ENCODE assay signal across 8 cellular contexts in genomic region chr12:47882796-47883546, GRCh38. TPM values are rescaled to one million over a fixed set of nuclear protein-coding genes. Genes with fewer than 3 reads are reported as not detected.
DNase-seq lines count a peak whose midpoint lies in the region; ATAC-seq and TF ChIP-seq lines count a peak whose summit lies in the region.

No MANE protein-coding gene starts in this region.

- no peak for TF ChIP-seq EP300 in stomach (IDR thresholded peaks at IDR 0.05)

- H3K36me3 ChIP-seq in left ventricle myocardium inferior (no peaks in the 10 kb centered on the region), Peyer's patch (peaks cover 0 to 23% (median 0%) of the 10 kb centered on the region in 3 donors), colonic mucosa (no peaks in the 10 kb centered on the region), stomach (peaks cover 0 to 12% (median 9%) of the 10 kb centered on the region in 4 donors)

- peaks cover 8% of the 10 kb centered on the region for H3K27me3 ChIP-seq in left ventricle myocardium inferior (ENCODE audit: low read depth)
- no peaks in the 10 kb centered on the region for H3K27me3 ChIP-seq in Peyer's patch
- no peaks in the 10 kb centered on the region for H3K27me3 ChIP-seq in colonic mucosa
- H3K27me3 ChIP-seq in stomach: no peaks in the 10 kb centered on the region

- no peak overlapping the region for H3K4me3 ChIP-seq in left ventricle myocardium inferior
- peak overlapping the region; percentile 11 to 32 (median 30) for H3K4me3 ChIP-seq in Peyer's patch
- H3K4me3 ChIP-seq in colonic mucosa: no peak overlapping the region
- H3K4me3 ChIP-seq in stomach: peak overlapping the region in 1 of 4 donors; percentile 10

- TF ChIP-seq CTCF in left ventricle myocardium inferior (IDR thresholded peaks at IDR 0.05; ENCODE audit: borderline replicate concordance) (no peak), Peyer's patch (IDR thresholded peaks at IDR 0.05) (no peak), colonic mucosa (IDR thresholded peaks at IDR 0.05) (no peak), stomach (IDR thresholded peaks at IDR 0.05) (no peak)

- intact Hi-C loops in Right ventricle myocardium inferior (cut with DNase I): no loop called here
- intact Hi-C loops in left ventricle myocardium inferior (cut with micrococcal nuclease): no loop called here
- intact Hi-C loops in colonic mucosa (cut with DNase I): no loop called here
- intact Hi-C loops in stomach (cut with DNase I; ENCODE audit: low total_unique reads): no loop called here

- no peak for DNase-seq in Right ventricle myocardium inferior (ENCODE audit: missing footprints)
- no peak for DNase-seq in left ventricle myocardium inferior
- DNase-seq in Peyer's patch: peak in 2 of 3 donors; percentile 83 to 88
- DNase-seq in colonic mucosa: peak; percentile 75
- DNase-seq in stomach: peak; percentile 42
- DNase-seq in NOMO-1 treated with DMSO at 0.1 percent for 48 hours (lab: John Stamatoyannopoulos, UW; ENCODE audit: unreplicated experiment): no peak
- DNase-seq in NCI-H82 treated with DMSO at 0.1 percent for 48 hours (lab: John Stamatoyannopoulos, UW; ENCODE audit: unreplicated experiment): no peak

- H3K4me1 ChIP-seq in left ventricle myocardium inferior (peaks cover 9% of the 10 kb centered on the region), Peyer's patch (peaks cover 6 to 50% (median 15%) of the 10 kb centered on the region in 4 donors), colonic mucosa (peaks cover 11% of the 10 kb centered on the region), stomach (peaks cover 12 to 22% (median 18%) of the 10 kb centered on the region in 4 donors)

- peak overlapping the region; percentile 55 to 64 for H3K9ac ChIP-seq in colonic mucosa (ENCODE audit: low read depth in 2 of 2, low read length in 2 of 2)

- ATAC-seq in Right ventricle myocardium inferior (peak; percentile 38), HG02870 (IDR thresholded peaks at IDR 0.05; ENCODE audit: unreplicated experiment) (peak; percentile 64)

- no peaks in the 10 kb centered on the region for H3K9me3 ChIP-seq in left ventricle myocardium inferior (replicated peaks)
- no peaks in the 10 kb centered on the region for H3K9me3 ChIP-seq in Peyer's patch
- no peaks in the 10 kb centered on the region for H3K9me3 ChIP-seq in colonic mucosa
- H3K9me3 ChIP-seq in stomach: no peaks in the 10 kb centered on the region

- 24 to 65% (median 37%) methylated on average over 6 to 16 of the region's 16 CpGs for WGBS in stomach, 5 donors

- no peak overlapping the region for H3K27ac ChIP-seq in left ventricle myocardium inferior (replicated peaks)
- H3K27ac ChIP-seq in Peyer's patch: peak overlapping the region; percentile 14 to 91 (median 74)
- H3K27ac ChIP-seq in colonic mucosa: no peak overlapping the region
- H3K27ac ChIP-seq in stomach: peak overlapping the region in 2 of 5 donors; percentile 3 to 12

- TF ChIP-seq POLR2A in Peyer's patch (IDR thresholded peaks at IDR 0.05) (peak in 1 of 2 donors; percentile 29), stomach (IDR thresholded peaks at IDR 0.05) (no peak)

RNA-seq across cellular contexts. Expression of gene VDR, which starts 21.8 kb away (rescaled TPM):
- 0.35 TPM for total RNA-seq in Right ventricle myocardium inferior
- 0.33 TPM for total RNA-seq in left ventricle myocardium inferior
- total RNA-seq in Peyer's patch: 100 to 1,000 TPM in 3 of 4 donors, 10 to 100 TPM in 1; 75.1 to 193 (median 156) TPM
- total RNA-seq in colonic mucosa: 100 to 1,000 TPM; 124 to 140 TPM
- total RNA-seq in stomach: 10 to 100 TPM in 2 of 5 donors, 1 to 10 TPM in 3; 2.8 to 22.3 (median 8.8) TPM
- polyA plus RNA-seq in stomach: 1 to 10 TPM; 4.0 to 4.9 (median 4.5) TPM

Comparison
In these comparisons a context has a peak if more than half of its experiments do, and no peak if none do; other contexts are left out.
1. DNase-seq: peak in Peyer's patch (2 of 3), colonic mucosa (single experiment) and stomach (single experiment); none in Right ventricle myocardium inferior (single experiment), left ventricle myocardium inferior (single experiment), NOMO-1 treated with DMSO at 0.1 percent for 48 hours (single experiment) and NCI-H82 treated with DMSO at 0.1 percent for 48 hours (single experiment).
2. H3K27ac ChIP-seq: peak in Peyer's patch (4 of 4); none in left ventricle myocardium inferior (single experiment) and colonic mucosa (single experiment).
3. H3K4me3 ChIP-seq: peak in Peyer's patch (4 of 4); none in left ventricle myocardium inferior (single experiment) and colonic mucosa (single experiment).